ENCODE assay signal across 8 cellular contexts in genomic region chr19:9827325-9828238, GRCh38. TPM values are rescaled to one million over a fixed set of nuclear protein-coding genes. Genes with fewer than 3 reads are reported as not detected.
DNase-seq lines count a peak whose midpoint lies in the region; ATAC-seq lines count a peak whose summit lies in the region.

TSS of gene UBL5 (plus strand) at chr19:9827918. CDS start at chr19:9828338, 420 bp downstream.

- H3K4me3 ChIP-seq in effector memory CD4-positive, alpha-beta T cell (ENCODE audit: insufficient read depth, low read depth, low read length, poor library complexity, severe bottlenecking): peak within 1 kb of the TSS; percentile 89

- CTCF ChIA-PET in activated CD8-positive, alpha-beta memory T cell treated with anti-CD3 and anti-CD28 coated beads for 36 hours (lab: Charles Lee): interaction anchor here (0.9 to 1.8 kb wide), 2 partner anchors 8 to 18 kb away, joined by 4 to 8 read pairs; partner anchors contain the start of gene PIN1

- peaks cover 15% of the 10 kb centered on the region for H3K4me1 ChIP-seq in effector memory CD4-positive, alpha-beta T cell (ENCODE audit: control insufficient read depth, insufficient read depth, low read length, poor library complexity, severe bottlenecking)

- DNase-seq in COLO668 (lab: John Stamatoyannopoulos, UW; ENCODE audit: unreplicated experiment): peak; percentile 92
- peak; percentile 84 for DNase-seq in HT1080 (ENCODE audit: low read depth)
- peak; percentile 87 to 89 for DNase-seq in NOMO-1 (lab: John Stamatoyannopoulos, UW; ENCODE audit: unreplicated experiment in 2 of 2)
- DNase-seq in effector memory CD4-positive, alpha-beta T cell: peak; percentile 80 to 86 (median 84)
- peak; percentile 88 to 90 for DNase-seq in lung microvascular endothelial cell (ENCODE audit: low read depth in 2 of 2)
- peak; percentile 65 to 84 (median 82) for DNase-seq in stimulated activated CD4-positive, alpha-beta T cell treated with anti-CD3 and anti-CD28 coated beads, TNF-alpha, amount 100 ng/mL, for 4 hours (ENCODE audit: low read depth in 3 of 3)

- H3K27ac ChIP-seq in effector memory CD4-positive, alpha-beta T cell (ENCODE audit: insufficient read depth, low read length, poor library complexity, severe bottlenecking): peak within 1 kb of the TSS; percentile 78

- no peaks in the 10 kb centered on the region for H3K27me3 ChIP-seq in effector memory CD4-positive, alpha-beta T cell (replicated peaks; ENCODE audit: control insufficient read depth, insufficient read depth, low read length, poor library complexity, severe bottlenecking)

- POLR2A ChIA-PET in activated CD8-positive, alpha-beta memory T cell treated with anti-CD3 and anti-CD28 coated beads for 36 hours (lab: Charles Lee): interaction anchor here (0.6 to 1.1 kb wide), 4 partner anchors 11 to 202 kb away, joined by 3 to 4 read pairs (median 3); no protein-coding TSS in a partner anchor

- peaks cover 10% of the 10 kb centered on the region for H3K36me3 ChIP-seq in effector memory CD4-positive, alpha-beta T cell (ENCODE audit: control insufficient read depth, insufficient read depth, low read length)

- peak; percentile 68 for ATAC-seq in GM21360 (IDR thresholded peaks at IDR 0.05; ENCODE audit: unreplicated experiment)

- H3K9me3 ChIP-seq in effector memory CD4-positive, alpha-beta T cell (ENCODE audit: control insufficient read depth, low read length): no peaks in the 10 kb centered on the region

RNA-seq across cellular contexts. Expression of gene UBL5, which starts in this region (rescaled TPM):
- total RNA-seq in HT1080 (2014; rRNA removed; shearing (Covaris generic)): 225 and 406 TPM in 2 replicates
- polyA plus RNA-seq in HT1080 (2015; cell fraction: cytosol; rRNA removed): 1,028 and 1,184 TPM in 2 replicates
- polyA plus RNA-seq in HT1080 (2015; cell fraction: nucleus; rRNA removed): 334 and 410 TPM in 2 replicates
- 100 to 1,000 TPM; 342 to 354 TPM for total RNA-seq in activated CD8-positive, alpha-beta memory T cell treated with anti-CD3 and anti-CD28 coated beads for 36 hours
- 172 and 227 TPM in 2 replicates for total RNA-seq in lung microvascular endothelial cell

Comparison
In these comparisons a context has a peak if more than half of its experiments do, and no peak if none do; other contexts are left out.
1. Peak in every context shown above with its lines: DNase-seq, ATAC-seq, H3K4me3 ChIP-seq and H3K27ac ChIP-seq.